In the genomic region with DNA sequence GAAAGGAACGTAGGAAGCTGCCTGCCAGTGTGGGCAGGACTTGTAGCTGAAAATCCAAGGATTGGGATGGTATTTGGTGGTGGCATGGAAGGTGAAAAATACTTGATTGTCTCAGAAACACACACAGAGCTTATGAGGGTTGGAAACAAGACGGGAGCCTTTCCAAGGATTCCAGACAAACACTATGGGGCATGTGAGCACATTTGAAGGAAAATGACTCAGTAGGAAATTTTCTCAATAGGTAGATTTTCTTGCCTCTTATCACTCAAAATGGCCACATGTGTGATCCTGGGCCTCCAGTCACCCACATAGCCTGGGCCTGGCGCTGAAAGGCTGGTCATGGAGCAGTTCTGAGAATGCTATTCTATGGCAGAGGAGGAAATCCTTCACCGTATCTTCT, we compare ENCODE assay signal across 1 cellular context.
TF ChIP-seq lines count a peak whose summit lies in the region.

No MANE protein-coding gene starts in this region.

TF ChIP-seq in K562, 482 proteins besides CTCF, POLR2A, EP300 and RAD21 (continued from another document):
- TF ChIP-seq, protein P1, sequence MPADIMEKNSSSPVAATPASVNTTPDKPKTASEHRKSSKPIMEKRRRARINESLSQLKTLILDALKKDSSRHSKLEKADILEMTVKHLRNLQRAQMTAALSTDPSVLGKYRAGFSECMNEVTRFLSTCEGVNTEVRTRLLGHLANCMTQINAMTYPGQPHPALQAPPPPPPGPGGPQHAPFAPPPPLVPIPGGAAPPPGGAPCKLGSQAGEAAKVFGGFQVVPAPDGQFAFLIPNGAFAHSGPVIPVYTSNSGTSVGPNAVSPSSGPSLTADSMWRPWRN (IDR thresholded peaks at IDR 0.05; ENCODE audit: low read depth): no peak
- TF ChIP-seq CAMTA2 (CRISPR knock-in tag; conservative IDR thresholded peaks at IDR 0.05) (no peak), MYNN (IDR thresholded peaks at IDR 0.05) (no peak), MYNN (CRISPR knock-in tag; IDR thresholded peaks at IDR 0.05) (no peak), PRMT5 (CRISPR knock-in tag; IDR thresholded peaks at IDR 0.05) (no peak), FUS (optimal IDR thresholded peaks at IDR 0.05; ENCODE audit: low read depth, low read length) (no peak), HDAC2 (IDR thresholded peaks at IDR 0.05) (no peak), HDAC6 (IDR thresholded peaks at IDR 0.05; ENCODE audit: low read depth, low read length) (no peak), SRSF1 (IDR thresholded peaks at IDR 0.05; ENCODE audit: low read depth, low read length) (no peak), RUNX1 (IDR thresholded peaks at IDR 0.05; ENCODE audit: low read depth) (no peak), L3MBTL2 (IDR thresholded peaks at IDR 0.05) (no peak; the same call in 1 of the 2 replicates), CXXC5 (CRISPR knock-in tag; IDR thresholded peaks at IDR 0.05) (0 out of 2 replicates have a peak, but pooled peaks have one; percentile 25), PTRF (tag; IDR thresholded peaks at IDR 0.05) (0 out of 2 replicates have a peak, but pooled peaks have one; percentile 13), POLR2AphosphoS5 (IDR thresholded peaks at IDR 0.05; ENCODE audit: control insufficient read depth, insufficient read depth, low read depth, low read length) (no peak), ZNF766 (CRISPR knock-in tag; conservative IDR thresholded peaks at IDR 0.05) (no peak), NR4A1 (CRISPR knock-in tag; IDR thresholded peaks at IDR 0.05) (no peak), NR4A1 (tag; IDR thresholded peaks at IDR 0.05) (peak; percentile 90; the same call in 1 of the 2 replicates), EWSR1 (IDR thresholded peaks at IDR 0.05; ENCODE audit: borderline replicate concordance, low read depth, partially characterized antibody) (no peak), JUN (IDR thresholded peaks at IDR 0.05; ENCODE audit: borderline replicate concordance, low read depth, low read length) (no peak), JUN (CRISPR knock-in tag; IDR thresholded peaks at IDR 0.05; ENCODE audit: borderline replicate concordance) (no peak), DMBX1 (CRISPR knock-in tag; IDR thresholded peaks at IDR 0.05; ENCODE audit: borderline replicate concordance) (0 out of 2 replicates have a peak, but pooled peaks have one; percentile 36), KLF16 (IDR thresholded peaks at IDR 0.05) (no peak), PHF20 (IDR thresholded peaks at IDR 0.05; ENCODE audit: partially characterized antibody) (no peak), HMG20B (CRISPR knock-in tag; IDR thresholded peaks at IDR 0.05) (no peak)
- TF ChIP-seq, protein P2, sequence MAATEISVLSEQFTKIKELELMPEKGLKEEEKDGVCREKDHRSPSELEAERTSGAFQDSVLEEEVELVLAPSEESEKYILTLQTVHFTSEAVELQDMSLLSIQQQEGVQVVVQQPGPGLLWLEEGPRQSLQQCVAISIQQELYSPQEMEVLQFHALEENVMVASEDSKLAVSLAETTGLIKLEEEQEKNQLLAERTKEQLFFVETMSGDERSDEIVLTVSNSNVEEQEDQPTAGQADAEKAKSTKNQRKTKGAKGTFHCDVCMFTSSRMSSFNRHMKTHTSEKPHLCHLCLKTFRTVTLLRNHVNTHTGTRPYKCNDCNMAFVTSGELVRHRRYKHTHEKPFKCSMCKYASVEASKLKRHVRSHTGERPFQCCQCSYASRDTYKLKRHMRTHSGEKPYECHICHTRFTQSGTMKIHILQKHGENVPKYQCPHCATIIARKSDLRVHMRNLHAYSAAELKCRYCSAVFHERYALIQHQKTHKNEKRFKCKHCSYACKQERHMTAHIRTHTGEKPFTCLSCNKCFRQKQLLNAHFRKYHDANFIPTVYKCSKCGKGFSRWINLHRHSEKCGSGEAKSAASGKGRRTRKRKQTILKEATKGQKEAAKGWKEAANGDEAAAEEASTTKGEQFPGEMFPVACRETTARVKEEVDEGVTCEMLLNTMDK (IDR thresholded peaks at IDR 0.05; ENCODE audit: borderline replicate concordance, insufficient read depth, low read depth, low read length, poor library complexity, severe bottlenecking): no peak
- TF ChIP-seq, protein P3, sequence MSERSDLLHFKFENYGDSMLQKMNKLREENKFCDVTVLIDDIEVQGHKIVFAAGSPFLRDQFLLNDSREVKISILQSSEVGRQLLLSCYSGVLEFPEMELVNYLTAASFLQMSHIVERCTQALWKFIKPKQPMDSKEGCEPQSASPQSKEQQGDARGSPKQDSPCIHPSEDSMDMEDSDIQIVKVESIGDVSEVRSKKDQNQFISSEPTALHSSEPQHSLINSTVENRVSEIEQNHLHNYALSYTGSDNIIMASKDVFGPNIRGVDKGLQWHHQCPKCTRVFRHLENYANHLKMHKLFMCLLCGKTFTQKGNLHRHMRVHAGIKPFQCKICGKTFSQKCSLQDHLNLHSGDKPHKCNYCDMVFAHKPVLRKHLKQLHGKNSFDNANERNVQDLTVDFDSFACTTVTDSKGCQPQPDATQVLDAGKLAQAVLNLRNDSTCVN (CRISPR knock-in tag; IDR thresholded peaks at IDR 0.05): no peak
- TF ChIP-seq, protein P4, sequence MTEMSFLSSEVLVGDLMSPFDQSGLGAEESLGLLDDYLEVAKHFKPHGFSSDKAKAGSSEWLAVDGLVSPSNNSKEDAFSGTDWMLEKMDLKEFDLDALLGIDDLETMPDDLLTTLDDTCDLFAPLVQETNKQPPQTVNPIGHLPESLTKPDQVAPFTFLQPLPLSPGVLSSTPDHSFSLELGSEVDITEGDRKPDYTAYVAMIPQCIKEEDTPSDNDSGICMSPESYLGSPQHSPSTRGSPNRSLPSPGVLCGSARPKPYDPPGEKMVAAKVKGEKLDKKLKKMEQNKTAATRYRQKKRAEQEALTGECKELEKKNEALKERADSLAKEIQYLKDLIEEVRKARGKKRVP (CRISPR knock-in tag; IDR thresholded peaks at IDR 0.05): no peak
- TF ChIP-seq, protein P5, sequence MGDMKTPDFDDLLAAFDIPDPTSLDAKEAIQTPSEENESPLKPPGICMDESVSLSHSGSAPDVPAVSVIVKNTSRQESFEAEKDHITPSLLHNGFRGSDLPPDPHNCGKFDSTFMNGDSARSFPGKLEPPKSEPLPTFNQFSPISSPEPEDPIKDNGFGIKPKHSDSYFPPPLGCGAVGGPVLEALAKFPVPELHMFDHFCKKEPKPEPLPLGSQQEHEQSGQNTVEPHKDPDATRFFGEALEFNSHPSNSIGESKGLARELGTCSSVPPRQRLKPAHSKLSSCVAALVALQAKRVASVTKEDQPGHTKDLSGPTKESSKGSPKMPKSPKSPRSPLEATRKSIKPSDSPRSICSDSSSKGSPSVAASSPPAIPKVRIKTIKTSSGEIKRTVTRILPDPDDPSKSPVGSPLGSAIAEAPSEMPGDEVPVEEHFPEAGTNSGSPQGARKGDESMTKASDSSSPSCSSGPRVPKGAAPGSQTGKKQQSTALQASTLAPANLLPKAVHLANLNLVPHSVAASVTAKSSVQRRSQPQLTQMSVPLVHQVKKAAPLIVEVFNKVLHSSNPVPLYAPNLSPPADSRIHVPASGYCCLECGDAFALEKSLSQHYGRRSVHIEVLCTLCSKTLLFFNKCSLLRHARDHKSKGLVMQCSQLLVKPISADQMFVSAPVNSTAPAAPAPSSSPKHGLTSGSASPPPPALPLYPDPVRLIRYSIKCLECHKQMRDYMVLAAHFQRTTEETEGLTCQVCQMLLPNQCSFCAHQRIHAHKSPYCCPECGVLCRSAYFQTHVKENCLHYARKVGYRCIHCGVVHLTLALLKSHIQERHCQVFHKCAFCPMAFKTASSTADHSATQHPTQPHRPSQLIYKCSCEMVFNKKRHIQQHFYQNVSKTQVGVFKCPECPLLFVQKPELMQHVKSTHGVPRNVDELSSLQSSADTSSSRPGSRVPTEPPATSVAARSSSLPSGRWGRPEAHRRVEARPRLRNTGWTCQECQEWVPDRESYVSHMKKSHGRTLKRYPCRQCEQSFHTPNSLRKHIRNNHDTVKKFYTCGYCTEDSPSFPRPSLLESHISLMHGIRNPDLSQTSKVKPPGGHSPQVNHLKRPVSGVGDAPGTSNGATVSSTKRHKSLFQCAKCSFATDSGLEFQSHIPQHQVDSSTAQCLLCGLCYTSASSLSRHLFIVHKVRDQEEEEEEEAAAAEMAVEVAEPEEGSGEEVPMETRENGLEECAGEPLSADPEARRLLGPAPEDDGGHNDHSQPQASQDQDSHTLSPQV (IDR thresholded peaks at IDR 0.05): peak; percentile 40; the same call in 1 of the 2 replicates
